Comparison of ENCODE assay signal across 8 cellular contexts in the genomic region with DNA sequence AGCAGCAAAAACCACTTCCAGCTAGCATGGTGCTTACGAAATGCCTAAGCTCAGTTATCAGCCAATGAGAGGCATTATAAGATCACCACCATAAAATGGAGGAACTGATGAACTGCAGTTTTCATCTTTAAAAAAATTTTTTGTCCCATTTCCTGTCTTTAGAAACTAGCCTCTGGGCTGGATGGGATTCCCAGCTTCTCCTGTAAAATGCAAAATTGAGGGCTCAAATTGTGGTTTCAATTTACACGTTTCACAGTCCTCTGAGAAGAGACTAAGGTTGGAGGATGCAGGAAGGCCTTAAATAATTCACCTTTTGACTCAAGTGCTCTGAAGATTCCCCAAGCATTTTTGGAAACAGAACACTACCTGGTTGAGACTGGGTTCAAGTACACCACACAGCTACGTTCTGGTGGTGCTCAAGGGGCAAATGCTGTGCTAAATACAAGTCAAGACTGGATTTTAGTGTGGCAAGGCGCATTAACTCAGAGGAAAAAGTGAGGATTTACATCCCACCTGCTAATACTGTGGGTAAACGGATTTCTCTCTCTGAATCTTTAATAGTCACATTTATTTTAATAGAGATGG. TPM values are rescaled to one million over a fixed set of nuclear protein-coding genes. Genes with fewer than 3 reads are reported as not detected.
DNase-seq lines count a peak whose midpoint lies in the region; ATAC-seq, FAIRE-seq and TF ChIP-seq lines count a peak whose summit lies in the region.

No MANE protein-coding gene starts in this region.

- no peaks in the 10 kb centered on the region for H3K9me3 Mint-ChIP-seq in activated naive CD4-positive, alpha-beta T cell treated with anti-CD3 and anti-CD28 coated beads for 36 hours

- no peak for TF ChIP-seq CTCF in bronchial epithelial cell (IDR thresholded peaks at IDR 0.05; ENCODE audit: insufficient read depth, low read length, severe bottlenecking)
- TF ChIP-seq CTCF in lower lobe of right lung (IDR thresholded peaks at IDR 0.05), result no peak
- TF ChIP-seq CTCF in thyroid gland (IDR thresholded peaks at IDR 0.05), result no peak

- H3K27me3 Mint-ChIP-seq in activated naive CD4-positive, alpha-beta T cell treated with anti-CD3 and anti-CD28 coated beads for 36 hours (ENCODE audit: low read depth), result no peaks in the 10 kb centered on the region

- H3K27ac Mint-ChIP-seq in activated naive CD4-positive, alpha-beta T cell treated with anti-CD3 and anti-CD28 coated beads for 36 hours, result peak overlapping the region; percentile 95

- H3K4me3 ChIP-seq in bronchial epithelial cell (ENCODE audit: low read depth, low read length) (peak overlapping the region; percentile 94), lower lobe of right lung (peak overlapping the region; percentile 82), thyroid gland (replicated peaks in 1 of 3) (peak overlapping the region; percentile 78 to 85 (median 84))

- intact Hi-C loops in activated naive CD4-positive, alpha-beta T cell treated with anti-CD3 and anti-CD28 coated beads for 36 hours (cut with micrococcal nuclease), result no loop called here
- intact Hi-C loops in lower lobe of right lung (cut with DNase I), result no loop called here
- intact Hi-C loops in thyroid gland (cut with DNase I), result loop anchor here (10.0 kb wide), 1 partner anchor 119 kb away; a partner anchor contains a TSS

- peak overlapping the region; percentile 99 for H3K27ac ChIP-seq in lower lobe of right lung
- H3K27ac ChIP-seq in thyroid gland, result peak overlapping the region; percentile 96 to 97 (median 97)

- WGBS in thyroid gland, 2 donors, result 32 to 35% methylated on average over 5 of the region's 5 CpGs

- peak overlapping the region; percentile 87 for H3K4me3 Mint-ChIP-seq in activated naive CD4-positive, alpha-beta T cell treated with anti-CD3 and anti-CD28 coated beads for 36 hours

- H3K4me1 Mint-ChIP-seq in activated naive CD4-positive, alpha-beta T cell treated with anti-CD3 and anti-CD28 coated beads for 36 hours (ENCODE audit: low read depth), result peaks cover 22% of the 10 kb centered on the region

- no peak for FAIRE-seq in bronchial epithelial cell (lab: Jason Lieb, UNC)

- H3K4me1 ChIP-seq in lower lobe of right lung (peaks cover 15% of the 10 kb centered on the region), thyroid gland (peaks cover 6 to 7% of the 10 kb centered on the region in 2 donors)

- peaks cover 8% of the 10 kb centered on the region for H3K36me3 Mint-ChIP-seq in activated naive CD4-positive, alpha-beta T cell treated with anti-CD3 and anti-CD28 coated beads for 36 hours (ENCODE audit: low read depth)

- H3K36me3 ChIP-seq in bronchial epithelial cell (ENCODE audit: control insufficient read depth, insufficient read depth, low read length), result peaks cover 1% of the 10 kb centered on the region
- H3K36me3 ChIP-seq in lower lobe of right lung, result peaks cover under 1% of the 10 kb centered on the region
- peaks cover 0 to under 1% of the 10 kb centered on the region in 2 donors for H3K36me3 ChIP-seq in thyroid gland

- H3K27me3 ChIP-seq in bronchial epithelial cell (ENCODE audit: control insufficient read depth, insufficient read depth, low read length), result no peaks in the 10 kb centered on the region
- no peaks in the 10 kb centered on the region for H3K27me3 ChIP-seq in lower lobe of right lung (ENCODE audit: low read depth)
- H3K27me3 ChIP-seq in thyroid gland, result no peaks in the 10 kb centered on the region

- CTCF ChIA-PET in activated naive CD4-positive, alpha-beta T cell treated with anti-CD3 and anti-CD28 coated beads for 36 hours (lab: Charles Lee), result interaction anchor here (1.0 to 1.6 kb wide), 5 partner anchors 10 to 390 kb away, joined by 3 to 7 read pairs (median 4); a partner anchor contains a TSS

- peak; percentile 7 for DNase-seq in activated naive CD4-positive, alpha-beta T cell treated with anti-CD3 and anti-CD28 coated beads for 36 hours
- no peak for DNase-seq in activated naive CD4-positive, alpha-beta T cell treated with anti-CD3 and anti-CD28 coated beads, Interleukin-2, amount 50 U/mL, for 16 hours
- DNase-seq in NOMO-1 treated with dmso at 0.1 percent for 144 hours (lab: John Stamatoyannopoulos, UW; ENCODE audit: unreplicated experiment) (peak; percentile 27), bronchial epithelial cell (ENCODE audit: low read depth) (peak; percentile 12), lower lobe of right lung (no peak), thyroid gland (peak in 1 of 2 donors; percentile 2)
- DNase-seq in activated effector memory CD4-positive, alpha-beta T cell treated with Interleukin-2 at 50 U/mL for 16 hours, result no peak

- H3K9me3 ChIP-seq in lower lobe of right lung (no peaks in the 10 kb centered on the region), thyroid gland (no peaks in the 10 kb centered on the region)

- TF ChIP-seq POLR2A in thyroid gland (IDR thresholded peaks at IDR 0.05), result no peak

- ATAC-seq in lower lobe of right lung (peak in 1 of 2 donors; percentile 1), HG02571 (IDR thresholded peaks at IDR 0.05; ENCODE audit: unreplicated experiment) (no peak)

RNA-seq across cellular contexts. Expression of a gene that starts 0.9 kb away (rescaled TPM):
- total RNA-seq in activated naive CD4-positive, alpha-beta T cell treated with anti-CD3 and anti-CD28 coated beads for 36 hours, result 1 to 10 TPM; 7.6 to 9.4 TPM
- total RNA-seq in bronchial epithelial cell (5.8 and 7.2 TPM in 2 replicates), lower lobe of right lung (8.8 TPM), thyroid gland (10 to 100 TPM in 3 of 4 donors, 1 to 10 TPM in 1; 8.4 to 17.1 (median 12.0) TPM)

RNA-seq across cellular contexts. Expression of a gene that starts 35.0 kb away (rescaled TPM):
- total RNA-seq in activated naive CD4-positive, alpha-beta T cell treated with anti-CD3 and anti-CD28 coated beads for 36 hours, result 10 to 100 TPM; 26.2 to 27.1 TPM
- total RNA-seq in bronchial epithelial cell, result 17.8 and 21.3 TPM in 2 replicates
- 30.2 TPM for total RNA-seq in lower lobe of right lung
- total RNA-seq in thyroid gland, result 10 to 100 TPM; 34.3 to 71.3 (median 46.3) TPM

Comparison
In these comparisons a context has a peak if more than half of its experiments do, and no peak if none do; other contexts are left out.
1. DNase-seq: peak in activated naive CD4-positive, alpha-beta T cell treated with anti-CD3 and anti-CD28 coated beads for 36 hours (single experiment), NOMO-1 treated with dmso at 0.1 percent for 144 hours (single experiment) and bronchial epithelial cell (single experiment); none in activated naive CD4-positive, alpha-beta T cell treated with anti-CD3 and anti-CD28 coated beads, Interleukin-2, amount 50 U/mL, for 16 hours (single experiment), lower lobe of right lung (single experiment) and activated effector memory CD4-positive, alpha-beta T cell treated with Interleukin-2 at 50 U/mL for 16 hours (single experiment).
2. Peak in every context shown above with its lines, with median percentiles within 50 percentile points of each other: H3K4me3 ChIP-seq.